19 cellular contexts compared by ENCODE assay signal in genomic region chr10:88538038-88538437, GRCh38. TPM values are rescaled to one million over a fixed set of nuclear protein-coding genes. Genes with fewer than 3 reads are reported as not detected.
A peak's percentile ranks its signal among the peaks of the same experiment; 100 is the strongest.
DNase-seq lines count a peak whose midpoint lies in the region; ATAC-seq, FAIRE-seq and TF ChIP-seq lines count a peak whose summit lies in the region.
"Had no signal": no experiment of that assay in that cellular context is flagged by ENCODE, and none has a peak within 500 bp of the region (broad histone marks: within the 10 kb centered on the region; RNA-seq: fewer than 3 reads in every experiment).

No MANE protein-coding gene starts in this region.

- no peak overlapping the region for H3K27ac ChIP-seq in astrocyte (ENCODE audit: low read depth, low read length)
- peak overlapping the region in 1 of 4 donors; percentile 25 for H3K27ac ChIP-seq in gastroesophageal sphincter
- peak overlapping the region; percentile 51 for H3K27ac ChIP-seq in trophoblast cell (ENCODE audit: low read depth, low read length)
- no peak overlapping the region for H3K27ac ChIP-seq in transverse colon

- H3K4me3 ChIP-seq in AG10803 (ENCODE audit: low read length) (no peak overlapping the region), astrocyte (ENCODE audit: insufficient read depth, low read depth, low read length) (no peak overlapping the region), gastroesophageal sphincter (no peak overlapping the region), trophoblast cell (ENCODE audit: low read depth, low read length) (no peak overlapping the region), transverse colon (no peak overlapping the region)

- H3K27me3 Mint-ChIP-seq in astrocyte (ENCODE audit: low read depth, unreplicated experiment) = no peaks in the 10 kb centered on the region
- H3K27me3 Mint-ChIP-seq in natural killer cell (ENCODE audit: low read depth in 2 of 2) = peaks cover 0 to 5% of the 10 kb centered on the region in 2 donors
- H3K27me3 Mint-ChIP-seq in activated T-cell treated with anti-CD3 and anti-CD28 coated beads, Interleukin-2, amount 50 U/mL, for 24 hours = no peaks in the 10 kb centered on the region

- FAIRE-seq in astrocyte (lab: Jason Lieb, UNC) = peak; percentile 67
- FAIRE-seq: keratinocyte had no signal

- H3K14ac ChIP-seq in trophoblast cell (ENCODE audit: low read length) = no peak overlapping the region

- intact Hi-C loops in natural killer cell (cut with micrococcal nuclease) = no loop called here
- intact Hi-C loops in transverse colon (cut with DNase I; ENCODE audit: low total_unique reads) = no loop called here

- H3K23ac ChIP-seq in trophoblast cell (ENCODE audit: low read length) = no peak overlapping the region

- TF ChIP-seq EP300 in gastroesophageal sphincter (IDR thresholded peaks at IDR 0.05) (no peak), transverse colon (IDR thresholded peaks at IDR 0.05; ENCODE audit: low read depth) (no peak)

- H3K79me2 ChIP-seq in astrocyte (ENCODE audit: insufficient read depth, low read length) (no peaks in the 10 kb centered on the region), trophoblast cell (ENCODE audit: control insufficient read depth, insufficient read depth, low read length, poor library complexity) (no peaks in the 10 kb centered on the region)

- H3K4me1 ChIP-seq in astrocyte (ENCODE audit: insufficient read depth, low read length) (no peaks in the 10 kb centered on the region), gastroesophageal sphincter (no peaks in the 10 kb centered on the region), trophoblast cell (ENCODE audit: control insufficient read depth in 1 of 2, insufficient read depth in 2 of 2, low read length in 2 of 2) (peaks cover 2 to 11% of the 10 kb centered on the region in 2 experiments), transverse colon (no peaks in the 10 kb centered on the region)

- H4K20me1 ChIP-seq in astrocyte (ENCODE audit: insufficient read depth, low read length) = no peaks in the 10 kb centered on the region

- H3K9me3 ChIP-seq in astrocyte (ENCODE audit: insufficient read depth, low read depth, low read length) = no peaks in the 10 kb centered on the region
- no peaks in the 10 kb centered on the region for H3K9me3 ChIP-seq in gastroesophageal sphincter
- no peaks in the 10 kb centered on the region for H3K9me3 ChIP-seq in trophoblast cell (ENCODE audit: insufficient read depth, low read depth, low read length)
- no peaks in the 10 kb centered on the region for H3K9me3 ChIP-seq in transverse colon

- no peak overlapping the region for H2AFZ ChIP-seq in astrocyte (ENCODE audit: low read depth, low read length)
- H2AFZ ChIP-seq in trophoblast cell (ENCODE audit: insufficient read depth, low read length, poor library complexity) = no peak overlapping the region

- no peak overlapping the region for H2AK5ac ChIP-seq in trophoblast cell (ENCODE audit: low read length)

- H3K79me1 ChIP-seq in trophoblast cell (ENCODE audit: low read length) = peaks cover 18% of the 10 kb centered on the region

- peaks cover 48% of the 10 kb centered on the region for H3K4me1 Mint-ChIP-seq in astrocyte (ENCODE audit: low read depth, unreplicated experiment)
- H3K4me1 Mint-ChIP-seq in natural killer cell = no peaks in the 10 kb centered on the region
- no peaks in the 10 kb centered on the region for H3K4me1 Mint-ChIP-seq in activated T-cell treated with anti-CD3 and anti-CD28 coated beads, Interleukin-2, amount 50 U/mL, for 24 hours (ENCODE audit: low read depth)
- H3K4me1 Mint-ChIP-seq: activated CD4-positive, alpha-beta T cell treated with anti-CD3 and anti-CD28 coated beads, Interleukin-2, amount 10 ng/mL, durations not matched to agents 7 days and 5 days had no signal

- H3K36me3 Mint-ChIP-seq in astrocyte (ENCODE audit: low read depth, unreplicated experiment) = no peaks in the 10 kb centered on the region
- no peaks in the 10 kb centered on the region for H3K36me3 Mint-ChIP-seq in natural killer cell
- H3K36me3 Mint-ChIP-seq in activated T-cell treated with anti-CD3 and anti-CD28 coated beads, Interleukin-2, amount 50 U/mL, for 24 hours (ENCODE audit: low read depth) = no peaks in the 10 kb centered on the region

- H3K4me2 ChIP-seq in astrocyte (ENCODE audit: low read length) (no peak overlapping the region), trophoblast cell (ENCODE audit: low read length) (no peak overlapping the region)

- H3K4ac ChIP-seq in trophoblast cell (ENCODE audit: low read depth, low read length) = no peak overlapping the region

- DNase-seq in AG10803 (ENCODE audit: low read depth) (peak; percentile 94), astrocyte (ENCODE audit: low read depth) (peak; percentile 93), trophoblast cell (peak; percentile 35 to 73), natural killer cell (no peak), transverse colon (no peak)
- DNase-seq in activated T-cell treated with anti-CD3 and anti-CD28 coated beads, Interleukin-2, amount 50 U/mL, for 24 hours = no peak
- DNase-seq: activated CD4-positive, alpha-beta T cell treated with anti-CD3 and anti-CD28 coated beads, Interleukin-2, amount 10 ng/mL, durations not matched to agents 7 days and 5 days; activated T-cell treated with anti-CD3 and anti-CD28 coated beads, Interleukin-2, amount 50 U/mL, for 72 hours; AML-193; amygdala; DMS53; naive thymus-derived CD8-positive, alpha-beta T cell; NCI-H2107; substantia nigra had no signal

- H3K9ac ChIP-seq in astrocyte (ENCODE audit: low read length) = no peak overlapping the region
- H3K9ac ChIP-seq in trophoblast cell (ENCODE audit: low read length) = no peak overlapping the region

- no peak overlapping the region for H4K91ac ChIP-seq in trophoblast cell (ENCODE audit: low read depth, low read length)

- H2BK5ac ChIP-seq in trophoblast cell (ENCODE audit: low read depth, low read length, poor library complexity) = no peak overlapping the region

- in situ Hi-C loops in transverse colon (cut with MboI; ENCODE audit: low pct_ligation_motif_present in 1 of 4, low pct_unique_long_range_greater_than_20kb in 1 of 4, low sequenced_read_pairs in 3 of 4) = loop anchor here in 1 of 4 donors (25.0 kb wide), 1 partner anchor 701 kb away; no protein-coding TSS in a partner anchor

- H4K12ac ChIP-seq in trophoblast cell (ENCODE audit: low read depth, low read length) = no peak overlapping the region

- H3K27me3 ChIP-seq in astrocyte (ENCODE audit: insufficient read depth, low read length) (no peaks in the 10 kb centered on the region), gastroesophageal sphincter (no peaks in the 10 kb centered on the region), trophoblast cell (ENCODE audit: insufficient read depth, low read length) (no peaks in the 10 kb centered on the region), transverse colon (no peaks in the 10 kb centered on the region)

- H3K36me3 ChIP-seq in astrocyte (ENCODE audit: insufficient read depth, low read length) (no peaks in the 10 kb centered on the region), gastroesophageal sphincter (no peaks in the 10 kb centered on the region), trophoblast cell (ENCODE audit: control insufficient read depth in 1 of 2, insufficient read depth in 2 of 2, low read length in 2 of 2) (no peaks in the 10 kb centered on the region), transverse colon (no peaks in the 10 kb centered on the region)

- H3K9me3 Mint-ChIP-seq in astrocyte (ENCODE audit: unreplicated experiment) = peaks cover 4% of the 10 kb centered on the region
- no peaks in the 10 kb centered on the region for H3K9me3 Mint-ChIP-seq in natural killer cell
- H3K9me3 Mint-ChIP-seq in activated T-cell treated with anti-CD3 and anti-CD28 coated beads, Interleukin-2, amount 50 U/mL, for 24 hours = no peaks in the 10 kb centered on the region
- H3K9me3 Mint-ChIP-seq: activated CD4-positive, alpha-beta T cell treated with anti-CD3 and anti-CD28 coated beads, Interleukin-2, amount 10 ng/mL, durations not matched to agents 7 days and 5 days; activated T-cell treated with anti-CD3 and anti-CD28 coated beads, Interleukin-2, amount 50 U/mL, for 72 hours; naive thymus-derived CD8-positive, alpha-beta T cell; T-helper 2 cell treated with Interferon-gamma antibody and Interleukin-4, amounts not matched to agents 5 μg/mL and 100 μg/mL, for 36 hours had no signal

- H3K18ac ChIP-seq in trophoblast cell (ENCODE audit: low read length) = no peak overlapping the region

- WGBS in gastroesophageal sphincter (ENCODE audit: low coverage in 1 of 2), 2 donors = 6 to 16% methylated on average over 2 of the region's 2 CpGs
- WGBS in trophoblast cell (ENCODE audit: extremely low coverage, insufficient coverage, insufficient read length) = no CpG with 5 or more reads among the region's 2 CpGs
- 43 to 44% methylated on average over 2 of the region's 2 CpGs for WGBS in transverse colon (ENCODE audit: low coverage in 1 of 2), 2 donors

- TF ChIP-seq CTCF in AG10803 (conservative IDR thresholded peaks at IDR 0.05; ENCODE audit: low read length) (no peak), astrocyte (IDR thresholded peaks at IDR 0.05; ENCODE audit: insufficient read depth, low read depth, low read length) (no peak), gastroesophageal sphincter (IDR thresholded peaks at IDR 0.05) (no peak), natural killer cell (IDR thresholded peaks at IDR 0.05) (no peak), transverse colon (IDR thresholded peaks at IDR 0.05) (no peak)

- ATAC-seq in gastroesophageal sphincter (peak; percentile 82), HG03432 (IDR thresholded peaks at IDR 0.05; ENCODE audit: unreplicated experiment) (no peak), natural killer cell (no peak)
- ATAC-seq: activated T-cell treated with anti-CD3 and anti-CD28 coated beads, Interleukin-2, amount 50 U/mL, for 72 hours; naive thymus-derived CD8-positive, alpha-beta T cell had no signal

- no peak overlapping the region for H2BK120ac ChIP-seq in trophoblast cell (ENCODE audit: insufficient read depth, low read length, poor library complexity)

- no peak overlapping the region for H4K8ac ChIP-seq in trophoblast cell (ENCODE audit: low read depth, low read length)

- TF ChIP-seq POLR2A in gastroesophageal sphincter (IDR thresholded peaks at IDR 0.05) (no peak), transverse colon (IDR thresholded peaks at IDR 0.05) (no peak)

- no peak overlapping the region for H2BK12ac ChIP-seq in trophoblast cell (ENCODE audit: low read length)

- H3K4me3 Mint-ChIP-seq in astrocyte (ENCODE audit: unreplicated experiment) (no peak overlapping the region), natural killer cell (no peak overlapping the region)
- no peak overlapping the region for H3K4me3 Mint-ChIP-seq in activated T-cell treated with anti-CD3 and anti-CD28 coated beads, Interleukin-2, amount 50 U/mL, for 24 hours
- H3K4me3 Mint-ChIP-seq: activated CD4-positive, alpha-beta T cell treated with anti-CD3 and anti-CD28 coated beads, Interleukin-2, amount 10 ng/mL, durations not matched to agents 7 days and 5 days; activated T-cell treated with anti-CD3 and anti-CD28 coated beads, Interleukin-2, amount 50 U/mL, for 72 hours; naive thymus-derived CD8-positive, alpha-beta T cell; T-helper 2 cell treated with Interferon-gamma antibody and Interleukin-4, amounts not matched to agents 5 μg/mL and 100 μg/mL, for 36 hours had no signal

- H3K27ac Mint-ChIP-seq in astrocyte (ENCODE audit: unreplicated experiment) = peak overlapping the region; percentile 91
- no peak overlapping the region for H3K27ac Mint-ChIP-seq in natural killer cell
- no peak overlapping the region for H3K27ac Mint-ChIP-seq in activated T-cell treated with anti-CD3 and anti-CD28 coated beads, Interleukin-2, amount 50 U/mL, for 24 hours
- H3K27ac Mint-ChIP-seq: activated CD4-positive, alpha-beta T cell treated with anti-CD3 and anti-CD28 coated beads, Interleukin-2, amount 10 ng/mL, durations not matched to agents 7 days and 5 days; activated T-cell treated with anti-CD3 and anti-CD28 coated beads, Interleukin-2, amount 50 U/mL, for 72 hours; naive thymus-derived CD8-positive, alpha-beta T cell; T-helper 2 cell treated with Interferon-gamma antibody and Interleukin-4, amounts not matched to agents 5 μg/mL and 100 μg/mL, for 36 hours had no signal

RNA-seq across cellular contexts. Expression of gene RNLS, which starts 45.1 kb away (rescaled TPM):
- 6.9 and 9.2 TPM in 2 replicates for total RNA-seq in astrocyte
- 10 to 100 TPM in 3 of 4 donors, 1 to 10 TPM in 1; 9.4 to 25.1 (median 15.3) TPM for total RNA-seq in gastroesophageal sphincter
- 3.9 TPM in 2 replicates for polyA plus RNA-seq in trophoblast cell (2013)
- total RNA-seq in natural killer cell = 1 to 10 TPM; 4.0 to 6.8 (median 4.4) TPM
- total RNA-seq in transverse colon = 10 to 100 TPM in 3 of 4 donors, 1 to 10 TPM in 1; 2.4 to 78.2 (median 28.9) TPM

RNA-seq across cellular contexts. Expression of gene LIPJ, which starts 48.5 kb away (rescaled TPM):
- total RNA-seq in astrocyte (not detected in 2 replicates), gastroesophageal sphincter (under 1 TPM in 2 of 4 donors, not detected in 2; 0.12 to 0.13 TPM), natural killer cell (under 1 TPM in 1 of 3 donors, not detected in 2; 0.09 TPM), transverse colon (under 1 TPM in 1 of 4 donors, not detected in 3; 0.14 TPM)
- polyA plus RNA-seq in trophoblast cell (2013) = 0.03 TPM in 1 of 2 replicates, not detected in the other
- total RNA-seq: activated CD4-positive, alpha-beta T cell treated with anti-CD3 and anti-CD28 coated beads, Interleukin-2, amount 10 ng/mL, durations not matched to agents 7 days and 5 days; activated T-cell treated with anti-CD3 and anti-CD28 coated beads, Interleukin-2, amount 50 U/mL, for 72 hours; glomerular endothelial cell had no signal
- polyA plus RNA-seq: naive thymus-derived CD8-positive, alpha-beta T cell had no signal

Comparison
In these comparisons a context has a peak if more than half of its experiments do, and no peak if none do; other contexts are left out.
1. DNase-seq: peak in AG10803 (single experiment), astrocyte (single experiment) and trophoblast cell (2 of 2); none in natural killer cell (single experiment), transverse colon (single experiment) and activated T-cell treated with anti-CD3 and anti-CD28 coated beads, Interleukin-2, amount 50 U/mL, for 24 hours (single experiment).